In the genomic region with DNA sequence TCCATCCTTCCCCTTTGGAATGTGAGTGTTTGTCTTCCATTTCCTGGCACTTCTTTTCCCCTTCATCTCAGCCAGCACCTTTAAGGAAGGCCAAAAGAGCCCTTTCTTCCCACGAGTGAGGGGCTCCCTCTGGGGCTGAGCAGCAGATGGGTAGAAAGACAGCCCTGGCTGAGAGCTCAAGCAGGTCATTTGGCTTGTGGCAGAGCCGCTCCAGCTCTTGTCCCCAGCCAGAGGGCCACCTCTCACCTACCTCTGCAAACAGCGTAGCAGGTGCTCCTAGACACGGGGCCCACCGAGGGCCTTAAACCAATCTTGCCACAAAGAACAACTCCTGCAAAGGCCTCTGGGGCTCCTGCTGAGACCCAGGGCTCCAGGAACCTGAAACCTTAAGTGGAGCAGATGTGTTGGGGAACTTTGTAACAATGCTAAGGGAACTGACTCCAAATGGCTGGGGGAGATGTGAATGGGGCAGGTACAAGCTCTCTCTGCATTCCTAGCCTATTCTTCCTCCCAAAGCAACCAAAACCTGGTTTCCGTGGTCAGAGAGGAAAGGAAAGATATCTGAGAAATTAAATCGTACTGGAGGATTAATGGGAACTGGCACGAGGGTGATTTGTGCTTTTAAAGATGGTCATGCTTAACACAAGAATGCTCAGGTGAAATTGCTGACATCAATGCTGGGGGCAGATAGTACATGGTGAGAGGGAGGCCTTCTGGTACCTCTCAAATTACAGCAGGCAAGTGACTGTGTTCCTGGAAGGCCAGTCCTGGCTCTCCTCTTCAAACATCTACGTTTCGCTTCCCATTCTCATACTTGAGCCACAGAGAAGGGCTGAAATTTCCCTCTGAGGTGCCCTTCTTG, we compare ENCODE assay signal across 22 cellular contexts. TPM values are rescaled to one million over a fixed set of nuclear protein-coding genes. Genes with fewer than 3 reads are reported as not detected.
DNase-seq lines count a peak whose midpoint lies in the region; ATAC-seq and TF ChIP-seq lines count a peak whose summit lies in the region.
"Had no signal": no experiment of that assay in that cellular context is flagged by ENCODE, and none has a peak within 500 bp of the region (broad histone marks: within the 10 kb centered on the region; RNA-seq: fewer than 3 reads in every experiment).

No MANE protein-coding gene starts in this region.

- no peaks in the 10 kb centered on the region for H3K9me3 Mint-ChIP-seq in WTC11
- H3K9me3 Mint-ChIP-seq: CD8-positive, alpha-beta T cell had no signal

- intact Hi-C loops in Right ventricle myocardium superior (cut with DNase I), result no loop called here

- peaks cover 22% of the 10 kb centered on the region for H3K4me1 Mint-ChIP-seq in WTC11

- ATAC-seq in WTC11 (peak; percentile 72), Right ventricle myocardium superior (ENCODE audit: poor library complexity) (no peak)
- ATAC-seq: CD8-positive, alpha-beta T cell; GM12878 had no signal

- POLR2A ChIA-PET in WTC11 (lab: Charles Lee), result no interaction called here

- CTCF ChIA-PET in WTC11 (lab: Charles Lee), result no interaction called here

- no peak overlapping the region for H3K4me3 Mint-ChIP-seq in WTC11
- H3K4me3 Mint-ChIP-seq: CD8-positive, alpha-beta T cell had no signal

- DNase-seq in NCI-H510A treated with DMSO at 0.1 percent for 48 hours (lab: John Stamatoyannopoulos, UW), result peak; percentile 39
- DNase-seq in NCI-H510A (lab: John Stamatoyannopoulos, UW), result no peak
- DNase-seq in WTC11 (ENCODE audit: low spot score), result no peak
- DNase-seq in left kidney (ENCODE audit: low read depth, low spot score), result peak; percentile 56
- no peak for DNase-seq in Right ventricle myocardium superior
- DNase-seq in NCI-H187 (lab: John Stamatoyannopoulos, UW), result no peak
- no peak for DNase-seq in stimulated activated CD4-positive, alpha-beta T cell treated with anti-CD3 and anti-CD28 coated beads, Interleukin-4, amount 100 ng/mL, for 1 hour
- DNase-seq: CD8-positive, alpha-beta T cell; GOT3; IMR-90; Karpas-422; MM.1S; NCI-H1105; NCI-H1694; NCI-H2227 treated with DMSO at 0.1 percent for 48 hours; NCI-H526 treated with DMSO at 0.1 percent for 48 hours; NK-92 treated with Interleukin-12 subunit alpha and Interleukin-12 subunit beta, amount 100 ng/mL, for 24 hours; SW 1271 had no signal

- 0 out of 2 replicates have a peak overlapping the region, but pooled peaks have one; percentile 53 for H3K27ac Mint-ChIP-seq in WTC11
- H3K27ac Mint-ChIP-seq: CD8-positive, alpha-beta T cell had no signal

- TF ChIP-seq CTCF in WTC11 (IDR thresholded peaks at IDR 0.05), result no peak

- no peaks in the 10 kb centered on the region for H3K27me3 Mint-ChIP-seq in WTC11 (ENCODE audit: low read depth)

- H3K36me3 Mint-ChIP-seq in WTC11, result no peaks in the 10 kb centered on the region
- H3K36me3 Mint-ChIP-seq: CD8-positive, alpha-beta T cell had no signal

TF ChIP-seq in WTC11, 78 proteins besides CTCF, POLR2A, EP300 and RAD21:
- TF ChIP-seq NFATC4 (CRISPR knock-in tag; IDR thresholded peaks at IDR 0.05) (no peak), MXD4 (CRISPR knock-in tag; IDR thresholded peaks at IDR 0.05; ENCODE audit: borderline replicate concordance) (no peak), ZNF281 (CRISPR knock-in tag; IDR thresholded peaks at IDR 0.05) (no peak)
- TF ChIP-seq, protein P1, sequence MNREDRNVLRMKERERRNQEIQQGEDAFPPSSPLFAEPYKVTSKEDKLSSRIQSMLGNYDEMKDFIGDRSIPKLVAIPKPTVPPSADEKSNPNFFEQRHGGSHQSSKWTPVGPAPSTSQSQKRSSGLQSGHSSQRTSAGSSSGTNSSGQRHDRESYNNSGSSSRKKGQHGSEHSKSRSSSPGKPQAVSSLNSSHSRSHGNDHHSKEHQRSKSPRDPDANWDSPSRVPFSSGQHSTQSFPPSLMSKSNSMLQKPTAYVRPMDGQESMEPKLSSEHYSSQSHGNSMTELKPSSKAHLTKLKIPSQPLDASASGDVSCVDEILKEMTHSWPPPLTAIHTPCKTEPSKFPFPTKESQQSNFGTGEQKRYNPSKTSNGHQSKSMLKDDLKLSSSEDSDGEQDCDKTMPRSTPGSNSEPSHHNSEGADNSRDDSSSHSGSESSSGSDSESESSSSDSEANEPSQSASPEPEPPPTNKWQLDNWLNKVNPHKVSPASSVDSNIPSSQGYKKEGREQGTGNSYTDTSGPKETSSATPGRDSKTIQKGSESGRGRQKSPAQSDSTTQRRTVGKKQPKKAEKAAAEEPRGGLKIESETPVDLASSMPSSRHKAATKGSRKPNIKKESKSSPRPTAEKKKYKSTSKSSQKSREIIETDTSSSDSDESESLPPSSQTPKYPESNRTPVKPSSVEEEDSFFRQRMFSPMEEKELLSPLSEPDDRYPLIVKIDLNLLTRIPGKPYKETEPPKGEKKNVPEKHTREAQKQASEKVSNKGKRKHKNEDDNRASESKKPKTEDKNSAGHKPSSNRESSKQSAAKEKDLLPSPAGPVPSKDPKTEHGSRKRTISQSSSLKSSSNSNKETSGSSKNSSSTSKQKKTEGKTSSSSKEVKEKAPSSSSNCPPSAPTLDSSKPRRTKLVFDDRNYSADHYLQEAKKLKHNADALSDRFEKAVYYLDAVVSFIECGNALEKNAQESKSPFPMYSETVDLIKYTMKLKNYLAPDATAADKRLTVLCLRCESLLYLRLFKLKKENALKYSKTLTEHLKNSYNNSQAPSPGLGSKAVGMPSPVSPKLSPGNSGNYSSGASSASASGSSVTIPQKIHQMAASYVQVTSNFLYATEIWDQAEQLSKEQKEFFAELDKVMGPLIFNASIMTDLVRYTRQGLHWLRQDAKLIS (CRISPR knock-in tag; IDR thresholded peaks at IDR 0.05; ENCODE audit: borderline replicate concordance), result no peak

RNA-seq across cellular contexts. Expression of gene TFDP3, which starts 27.0 kb away (rescaled TPM):
- total RNA-seq in WTC11 (2021), result not detected in 3 replicates
- not detected for total RNA-seq in Right ventricle myocardium superior
- total RNA-seq: CD8-positive, alpha-beta T cell; GM12878; HT-29; IMR-90; OCI-LY7; SK-MEL-5 had no signal

Comparison
In these comparisons a context has a peak if more than half of its experiments do, and no peak if none do; other contexts are left out.
1. DNase-seq: peak in NCI-H510A treated with DMSO at 0.1 percent for 48 hours (single experiment) and left kidney (single experiment); none in NCI-H510A (single experiment), WTC11 (single experiment), Right ventricle myocardium superior (single experiment), NCI-H187 (0 of 2) and stimulated activated CD4-positive, alpha-beta T cell treated with anti-CD3 and anti-CD28 coated beads, Interleukin-4, amount 100 ng/mL, for 1 hour (single experiment).